25 cellular contexts compared by ENCODE assay signal in the genomic region with DNA sequence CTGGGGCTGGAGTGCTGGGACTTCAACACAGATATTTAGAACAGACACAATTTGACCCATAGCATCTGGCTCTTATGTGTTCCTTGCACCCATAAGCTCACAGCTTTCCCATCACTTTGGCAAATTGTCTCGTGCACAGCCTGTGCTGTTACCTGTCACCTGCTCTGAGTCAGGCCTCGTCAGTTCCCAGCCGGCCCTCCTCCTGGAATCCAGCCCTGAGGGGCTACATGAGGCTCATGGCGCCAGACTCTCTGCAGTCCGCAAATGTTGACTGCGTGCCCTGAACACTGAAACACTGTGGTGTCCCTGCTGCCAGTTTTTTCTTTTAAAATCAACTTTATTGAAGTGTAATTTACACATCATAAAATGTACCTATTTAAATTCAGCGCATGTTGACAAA.
DNase-seq lines count a peak whose midpoint lies in the region; ATAC-seq and TF ChIP-seq lines count a peak whose summit lies in the region.
"Had no signal": no experiment of that assay in that cellular context is flagged by ENCODE, and none has a peak within 500 bp of the region (broad histone marks: within the 10 kb centered on the region; RNA-seq: fewer than 3 reads in every experiment).

No MANE protein-coding gene starts in this region.

- no peaks in the 10 kb centered on the region for H3K9me3 Mint-ChIP-seq in activated CD4-positive, alpha-beta T cell treated with anti-CD3 and anti-CD28 coated beads for 36 hours (ENCODE audit: low read depth)
- no peaks in the 10 kb centered on the region for H3K9me3 Mint-ChIP-seq in activated CD4-positive, alpha-beta memory T cell treated with anti-CD3 and anti-CD28 coated beads for 36 hours
- H3K9me3 Mint-ChIP-seq: CD4-positive, alpha-beta T cell had no signal

- H3K4me3 ChIP-seq in IMR-90 (ENCODE audit: insufficient read depth, low read depth, low read length), result no peak overlapping the region
- H3K4me3 ChIP-seq in hepatocyte, result no peak overlapping the region
- H3K4me3 ChIP-seq in neuronal stem cell (ENCODE audit: low read length in 2 of 2), result no peak overlapping the region
- H3K4me3 ChIP-seq: BLaER1, GM12878, PC-9, SJSA1 had no signal

- peak overlapping the region; percentile 74 for H2AK5ac ChIP-seq in IMR-90 (ENCODE audit: low read depth, low read length)
- H2AK5ac ChIP-seq in neuronal stem cell (ENCODE audit: low read depth, low read length), result no peak overlapping the region

- no peak overlapping the region for H2AK9ac ChIP-seq in IMR-90 (replicated peaks; ENCODE audit: low read depth, low read length, poor library complexity)

- H3K27ac ChIP-seq in 22Rv1 (peak overlapping the region; percentile 97), IMR-90 (ENCODE audit: insufficient read depth, low read length) (peak overlapping the region; percentile 9; the same call in 1 of the 2 replicates), hepatocyte (peak overlapping the region; percentile 76), neuronal stem cell (replicated peaks; ENCODE audit: low read length) (no peak overlapping the region)
- H3K27ac ChIP-seq: BLaER1, PC-9, SJSA1 had no signal

- peak overlapping the region; percentile 8; the same call in 1 of the 2 replicates for H4K5ac ChIP-seq in IMR-90 (ENCODE audit: low read depth, low read length)

- H3K79me1 ChIP-seq in IMR-90 (ENCODE audit: low read depth in 1 of 2, low read length in 2 of 2), result no peaks in the 10 kb centered on the region; a peak in 1 of 4 replicates
- H3K79me1 ChIP-seq in neuronal stem cell (ENCODE audit: low read depth, low read length), result no peaks in the 10 kb centered on the region

- H3K23ac ChIP-seq in IMR-90 (ENCODE audit: low read depth, low read length) (0 out of 2 replicates have a peak overlapping the region, but pooled peaks have one; percentile 13), neuronal stem cell (ENCODE audit: low read depth, low read length, poor library complexity) (no peak overlapping the region)

- H2BK12ac ChIP-seq in neuronal stem cell (ENCODE audit: low read length), result no peak overlapping the region

- H3K4me1 ChIP-seq in IMR-90 (ENCODE audit: control insufficient read depth, insufficient read depth, low read length) (peaks cover 26% of the 10 kb centered on the region), hepatocyte (ENCODE audit: insufficient read depth) (peaks cover 38% of the 10 kb centered on the region), neuronal stem cell (ENCODE audit: control insufficient read depth in 2 of 2, insufficient read depth in 1 of 2, low read depth in 1 of 2, low read length in 2 of 2) (peaks cover 5 to 6% of the 10 kb centered on the region in 2 donors)

- H3K9me1 ChIP-seq in IMR-90 (ENCODE audit: insufficient read depth, low read length), result peaks cover 17% of the 10 kb centered on the region

- H3K4ac ChIP-seq in IMR-90 (ENCODE audit: low read depth, low read length) (peak overlapping the region; percentile 34; the same call in 1 of the 2 replicates), neuronal stem cell (ENCODE audit: low read length) (no peak overlapping the region)

- intact Hi-C loops in IMR-90 (cut with micrococcal nuclease), result loop anchor here (2.0 to 5.0 kb wide), 2 partner anchors 64 to 116 kb away; partner anchors contain the start of genes BZW1 and CLK1
- intact Hi-C loops in activated CD4-positive, alpha-beta T cell treated with anti-CD3 and anti-CD28 coated beads for 36 hours (cut with DNase I, micrococcal nuclease), result no loop called here
- intact Hi-C loops in activated CD4-positive, alpha-beta memory T cell treated with anti-CD3 and anti-CD28 coated beads for 36 hours (cut with micrococcal nuclease), result no loop called here

- H3K36me3 ChIP-seq in IMR-90 (ENCODE audit: control insufficient read depth, insufficient read depth, low read length) (no peaks in the 10 kb centered on the region), hepatocyte (replicated peaks; ENCODE audit: insufficient read depth, low read depth) (no peaks in the 10 kb centered on the region), neuronal stem cell (replicated peaks in 1 of 2; ENCODE audit: control insufficient read depth in 2 of 2, insufficient read depth in 2 of 2, low read length in 2 of 2) (no peaks in the 10 kb centered on the region)
- H3K36me3 ChIP-seq: SJSA1 had no signal

- H3K18ac ChIP-seq in IMR-90 (ENCODE audit: low read depth, low read length) (peak overlapping the region; percentile 28; the same call in 1 of the 2 replicates), neuronal stem cell (ENCODE audit: low read length) (no peak overlapping the region)

- TF ChIP-seq CTCF in 22Rv1 (IDR thresholded peaks at IDR 0.05), result no peak
- no peak for TF ChIP-seq CTCF in IMR-90 (conservative IDR thresholded peaks at IDR 0.05; ENCODE audit: low read depth, low read length)
- no peak for TF ChIP-seq CTCF in hepatocyte (IDR thresholded peaks at IDR 0.05; ENCODE audit: poor library complexity)

- H3K27me3 ChIP-seq in IMR-90 (ENCODE audit: control insufficient read depth, insufficient read depth, low read length), result no peaks in the 10 kb centered on the region
- no peaks in the 10 kb centered on the region for H3K27me3 ChIP-seq in hepatocyte
- peaks cover 0 to 3% (median 0%) of the 10 kb centered on the region in 3 experiments for H3K27me3 ChIP-seq in neuronal stem cell (ENCODE audit: control insufficient read depth in 3 of 3, insufficient read depth in 3 of 3, low read depth in 1 of 3, low read length in 3 of 3)
- H3K27me3 ChIP-seq: BLaER1, SJSA1 had no signal

- WGBS in IMR-90 (ENCODE audit: extremely low coverage in 2 of 2, insufficient read length in 1 of 2), 2 experiments, result 100% methylated on average over 2 of the region's 7 CpGs; no CpG with 5 or more reads in 1 of the 2 experiments
- 84% methylated on average over 7 of the region's 7 CpGs for WGBS in hepatocyte (ENCODE audit: low lambda C conversion rate, missing lambda C conversion rate)
- no CpG with 5 or more reads among the region's 7 CpGs for WGBS in neuronal stem cell (ENCODE audit: extremely low coverage in 2 of 2, insufficient read length in 2 of 2, insufficient replicate concordance in 1 of 2), 2 donors

- no peak overlapping the region for H3K56ac ChIP-seq in IMR-90 (ENCODE audit: extremely low read depth, insufficient read depth, low read length)

- peak overlapping the region; percentile 47; the same call in 1 of the 2 replicates for H4K91ac ChIP-seq in IMR-90 (ENCODE audit: insufficient read depth, low read depth, low read length)
- no peak overlapping the region for H4K91ac ChIP-seq in neuronal stem cell (ENCODE audit: low read depth, low read length, poor library complexity)

- no peak overlapping the region for H3K27ac Mint-ChIP-seq in activated CD4-positive, alpha-beta T cell treated with anti-CD3 and anti-CD28 coated beads for 36 hours
- H3K27ac Mint-ChIP-seq in activated CD4-positive, alpha-beta memory T cell treated with anti-CD3 and anti-CD28 coated beads for 36 hours, result no peak overlapping the region
- H3K27ac Mint-ChIP-seq: CD4-positive, alpha-beta T cell had no signal

- H2BK20ac ChIP-seq in IMR-90 (ENCODE audit: low read depth, low read length), result peak overlapping the region; percentile 74

- no peak for TF ChIP-seq RAD21 in IMR-90 (IDR thresholded peaks at IDR 0.05; ENCODE audit: low read length)

- H3K9me3 ChIP-seq in IMR-90 (ENCODE audit: control insufficient read depth, insufficient read depth, low read length) (no peaks in the 10 kb centered on the region), hepatocyte (ENCODE audit: low read depth) (no peaks in the 10 kb centered on the region), neuronal stem cell (replicated peaks in 1 of 2; ENCODE audit: control insufficient read depth in 2 of 2, insufficient read depth in 1 of 2, low read depth in 1 of 2, low read length in 2 of 2) (no peaks in the 10 kb centered on the region)
- H3K9me3 ChIP-seq: BLaER1, SJSA1 had no signal

- H3K79me2 ChIP-seq in hepatocyte, result no peaks in the 10 kb centered on the region

- in situ Hi-C loops in IMR-90 (cut with MboI; ENCODE audit: low sequenced_read_pairs), result loop anchor here (5.0 kb wide), 1 partner anchor 66 kb away; the partner anchor contains the start of gene BZW1

- H4K20me1 ChIP-seq in IMR-90 (ENCODE audit: insufficient read depth, low read length) (no peaks in the 10 kb centered on the region), hepatocyte (ENCODE audit: insufficient read depth, poor library complexity, severe bottlenecking) (no peaks in the 10 kb centered on the region)
- H4K20me1 ChIP-seq: BLaER1 had no signal

- dilution Hi-C loops in IMR-90 (cut with HindIII; ENCODE audit: low sequenced_read_pairs, unreplicated experiment), result no loop called here

- H3K9ac ChIP-seq in IMR-90 (ENCODE audit: low read depth, low read length) (no peak overlapping the region), neuronal stem cell (ENCODE audit: low read depth, low read length, poor library complexity) (no peak overlapping the region)
- H3K9ac ChIP-seq: BLaER1 had no signal

- BruUV-seq in IMR-90 (replicated peaks; lab: Mats Ljungman, UMichigan), result no TSS peak

- peak overlapping the region; percentile 46; the same call in 1 of the 2 replicates for H3K14ac ChIP-seq in IMR-90 (replicated peaks; ENCODE audit: low read depth, low read length)
- no peak overlapping the region for H3K14ac ChIP-seq in neuronal stem cell (ENCODE audit: low read length)

- peaks cover 2% of the 10 kb centered on the region for H3K27me3 Mint-ChIP-seq in activated CD4-positive, alpha-beta T cell treated with anti-CD3 and anti-CD28 coated beads for 36 hours
- peaks cover 8% of the 10 kb centered on the region for H3K27me3 Mint-ChIP-seq in activated CD4-positive, alpha-beta memory T cell treated with anti-CD3 and anti-CD28 coated beads for 36 hours

- H3K4me2 ChIP-seq in IMR-90 (ENCODE audit: low read depth, low read length) (no peak overlapping the region), hepatocyte (no peak overlapping the region), neuronal stem cell (ENCODE audit: insufficient read depth, low read length, poor library complexity, severe bottlenecking) (no peak overlapping the region)
- H3K4me2 ChIP-seq: PC-9 had no signal

- H2BK5ac ChIP-seq in IMR-90 (ENCODE audit: low read depth, low read length, poor library complexity, severe bottlenecking) (peak overlapping the region; percentile 84), neuronal stem cell (ENCODE audit: low read length) (no peak overlapping the region)

- no peak for TF ChIP-seq POLR2A in IMR-90 (IDR thresholded peaks at IDR 0.05; ENCODE audit: low read depth, low read length)

- no peak for DNase-seq in IMR-90
- no peak for DNase-seq in hepatocyte (ENCODE audit: low spot score)
- DNase-seq in neuronal stem cell (ENCODE audit: low spot score), result no peak
- DNase-seq in NCI-H1105 treated with DMSO at 0.1 percent for 48 hours (lab: John Stamatoyannopoulos, UW), result no peak
- DNase-seq in activated CD4-positive, alpha-beta T cell treated with anti-CD3 and anti-CD28 coated beads for 36 hours, result no peak
- DNase-seq in stimulated activated naive CD4-positive, alpha-beta T cell (lab: John Stamatoyannopoulos, UW), result no peak
- DNase-seq in activated CD4-positive, alpha-beta memory T cell treated with anti-CD3 and anti-CD28 coated beads for 36 hours, result no peak
- DNase-seq: 8988T; CD4-positive, alpha-beta T cell; GDM1; H7; KG1; MM.1S; NCI-H1417; NCI-H1694; NCI-H2029 treated with DMSO at 0.1 percent for 48 hours; NCI-H446 treated with DMSO at 0.1 percent for 48 hours; NCI-H526; NK-92 treated with Interleukin-12 subunit alpha and Interleukin-12 subunit beta, amount 100 ng/mL, for 24 hours; PC-9 had no signal

- no peaks in the 10 kb centered on the region for H3K36me3 Mint-ChIP-seq in activated CD4-positive, alpha-beta T cell treated with anti-CD3 and anti-CD28 coated beads for 36 hours (ENCODE audit: low read depth)
- no peaks in the 10 kb centered on the region for H3K36me3 Mint-ChIP-seq in activated CD4-positive, alpha-beta memory T cell treated with anti-CD3 and anti-CD28 coated beads for 36 hours

- H2BK120ac ChIP-seq in IMR-90 (ENCODE audit: low read depth, low read length), result peak overlapping the region; percentile 92
- H2BK120ac ChIP-seq in neuronal stem cell (ENCODE audit: low read depth, low read length), result no peak overlapping the region

- H4K8ac ChIP-seq in IMR-90 (ENCODE audit: low read depth in 2 of 2, low read length in 2 of 2) (peak overlapping the region in 1 of 2 experiments; percentile 43; a peak in 2 of 4 replicates), neuronal stem cell (ENCODE audit: low read depth, low read length) (no peak overlapping the region)

- peak overlapping the region; percentile 48; the same call in 2 of the 3 replicates for H2BK15ac ChIP-seq in IMR-90 (ENCODE audit: low read depth, low read length)
- H2BK15ac ChIP-seq in neuronal stem cell (ENCODE audit: low read length), result no peak overlapping the region

- no peak overlapping the region for H3K4me3 Mint-ChIP-seq in activated CD4-positive, alpha-beta T cell treated with anti-CD3 and anti-CD28 coated beads for 36 hours
- no peak overlapping the region for H3K4me3 Mint-ChIP-seq in activated CD4-positive, alpha-beta memory T cell treated with anti-CD3 and anti-CD28 coated beads for 36 hours
- H3K4me3 Mint-ChIP-seq: CD4-positive, alpha-beta T cell had no signal

- CTCF ChIA-PET in IMR-90 (lab: Yijun Ruan, JAX), result interaction anchor here (1.7 kb wide), 2 partner anchors 11 to 33 kb away, joined by 4 to 7 read pairs; no protein-coding TSS in a partner anchor
- CTCF ChIA-PET in activated CD4-positive, alpha-beta T cell treated with anti-CD3 and anti-CD28 coated beads for 36 hours (lab: Charles Lee), result interaction anchor here (0.7 to 1.1 kb wide), 2 partner anchors 9 to 374 kb away, joined by 3 read pairs; no protein-coding TSS in a partner anchor
- CTCF ChIA-PET in activated CD4-positive, alpha-beta memory T cell treated with anti-CD3 and anti-CD28 coated beads for 36 hours (lab: Charles Lee), result no interaction called here

- no peak for ATAC-seq in IMR-90 (ENCODE audit: low read depth)
- ATAC-seq in activated CD4-positive, alpha-beta T cell treated with anti-CD3 and anti-CD28 coated beads for 36 hours, result no peak
- ATAC-seq: GM12878, Right ventricle myocardium inferior had no signal

- POLR2A ChIA-PET in IMR-90 (lab: Charles Lee; ENCODE audit: unreplicated experiment), result no interaction called here
- POLR2A ChIA-PET in activated CD4-positive, alpha-beta T cell treated with anti-CD3 and anti-CD28 coated beads for 36 hours (lab: Charles Lee), result no interaction called here
- POLR2A ChIA-PET in activated CD4-positive, alpha-beta memory T cell treated with anti-CD3 and anti-CD28 coated beads for 36 hours (lab: Charles Lee), result no interaction called here

- no peaks in the 10 kb centered on the region for H3K4me1 Mint-ChIP-seq in activated CD4-positive, alpha-beta T cell treated with anti-CD3 and anti-CD28 coated beads for 36 hours
- H3K4me1 Mint-ChIP-seq in activated CD4-positive, alpha-beta memory T cell treated with anti-CD3 and anti-CD28 coated beads for 36 hours (ENCODE audit: low read depth), result no peaks in the 10 kb centered on the region

- no peaks in the 10 kb centered on the region for H3K9me2 ChIP-seq in hepatocyte (replicated peaks; ENCODE audit: insufficient read depth)

- H2AFZ ChIP-seq in IMR-90 (replicated peaks; ENCODE audit: low read length, poor library complexity) (peak overlapping the region; percentile 35), hepatocyte (no peak overlapping the region), neuronal stem cell (ENCODE audit: low read length) (peak overlapping the region; percentile 9)
- H2AFZ ChIP-seq: PC-9 had no signal
